ENCODE assay signal across 1 cellular context in genomic region chr6:33838979-33839378, GRCh38.
TF ChIP-seq lines count a peak whose summit lies in the region.

No MANE protein-coding gene starts in this region.

TF ChIP-seq in HepG2, 621 proteins besides CTCF, POLR2A, EP300 and RAD21:
- TF ChIP-seq ZXDC (CRISPR knock-in tag; IDR thresholded peaks at IDR 0.05) (0 out of 2 replicates have a peak, but pooled peaks have one; percentile 35), FOXA1 (IDR thresholded peaks at IDR 0.05) (no peak), FOXA1 (CRISPR knock-in tag; IDR thresholded peaks at IDR 0.05) (peak; percentile 44; the same call in 1 of the 2 replicates), ZBTB26 (CRISPR knock-in tag; IDR thresholded peaks at IDR 0.05; ENCODE audit: borderline replicate concordance) (0 out of 2 replicates have a peak, but pooled peaks have one; percentile 10), CAMTA2 (CRISPR knock-in tag; IDR thresholded peaks at IDR 0.05; ENCODE audit: borderline replicate concordance) (0 out of 2 replicates have a peak, but pooled peaks have one; percentile 40), GABPA (IDR thresholded peaks at IDR 0.05; ENCODE audit: low read depth, low read length) (no peak), GABPA (CRISPR knock-in tag; IDR thresholded peaks at IDR 0.05; ENCODE audit: low read depth) (no peak)
